ENCODE assay signal across 16 cellular contexts in genomic region chr2:200054681-200055468, GRCh38.
DNase-seq lines count a peak whose midpoint lies in the region; TF ChIP-seq lines count a peak whose summit lies in the region.
"Had no signal": no experiment of that assay in that cellular context is flagged by ENCODE, and none has a peak within 500 bp of the region (broad histone marks: within the 10 kb centered on the region; RNA-seq: fewer than 3 reads in every experiment).

No MANE protein-coding gene starts in this region.

- peaks cover 13% of the 10 kb centered on the region for H3K27me3 Mint-ChIP-seq in nephron progenitor cell (ENCODE audit: low read depth, poor library complexity)

- no peak overlapping the region for H3K27ac Mint-ChIP-seq in nephron progenitor cell
- H3K27ac Mint-ChIP-seq: activated T-helper 2 cell treated with anti-CD3 and anti-CD28 coated beads, Interferon-gamma antibody, Interleukin-2, Interleukin-4, amounts not matched to agents 10 μg/mL and 5 μg/mL and 100 μg/mL, durations not matched to agents 14 hours and 24 hours and 36 hours; CD4-positive, alpha-beta memory T cell; naive B cell had no signal

- peaks cover 25% of the 10 kb centered on the region for H3K36me3 Mint-ChIP-seq in nephron progenitor cell (ENCODE audit: low read depth)
- H3K36me3 Mint-ChIP-seq: CD4-positive, alpha-beta memory T cell; naive B cell had no signal

- TF ChIP-seq CTCF in LNCaP clone FGC (IDR thresholded peaks at IDR 0.05; ENCODE audit: control insufficient read depth, extremely low read depth, insufficient read depth) (peak; percentile 8; the same call in 1 of the 2 replicates), nephron progenitor cell (IDR thresholded peaks at IDR 0.05) (peak; percentile 19)

- CTCF ChIA-PET in HEK293T (lab: Yijun Ruan, JAX), result interaction anchor here (0.6 kb wide), 2 partner anchors 219 to 1993 kb away, joined by 3 to 4 read pairs; no protein-coding TSS in a partner anchor

- H3K4me3 ChIP-seq in LNCaP clone FGC (ENCODE audit: low read depth, low read length), result no peak overlapping the region
- H3K4me3 ChIP-seq: coronary artery, esophagus squamous epithelium had no signal

- DNase-seq in DMS 273 (lab: John Stamatoyannopoulos, UW; ENCODE audit: unreplicated experiment) (peak; percentile 24), DMS 273 treated with DMSO at 0.1 percent for 48 hours (lab: John Stamatoyannopoulos, UW) (no peak), LNCaP clone FGC (ENCODE audit: low read depth) (no peak), ecto neural progenitor cell (ENCODE audit: low spot score) (peak; percentile 51), nephron progenitor cell (peak; percentile 22), HEK293T (ENCODE audit: extremely low spot score) (no peak), ureter (ENCODE audit: low spot score) (no peak)
- DNase-seq in activated effector memory CD4-positive, alpha-beta T cell treated with Interleukin-2 at 50 U/mL for 16 hours, result no peak
- DNase-seq: activated CD8-positive, alpha-beta memory T cell treated with anti-CD3 and anti-CD28 coated beads for 24 hours; amniotic stem cell; CD4-positive, alpha-beta memory T cell; esophagus squamous epithelium; hypothalamus; naive B cell had no signal

- POLR2A ChIA-PET in HEK293T (lab: Yijun Ruan, JAX), result no interaction called here

- H3K4me1 Mint-ChIP-seq in nephron progenitor cell, result no peaks in the 10 kb centered on the region
- H3K4me1 Mint-ChIP-seq: CD4-positive, alpha-beta memory T cell; naive B cell had no signal

- peaks cover 35% of the 10 kb centered on the region for H3K9me3 Mint-ChIP-seq in nephron progenitor cell
- H3K9me3 Mint-ChIP-seq: activated T-helper 2 cell treated with anti-CD3 and anti-CD28 coated beads, Interferon-gamma antibody, Interleukin-2, Interleukin-4, amounts not matched to agents 10 μg/mL and 5 μg/mL and 100 μg/mL, durations not matched to agents 14 hours and 24 hours and 36 hours had no signal

- H3K4me3 Mint-ChIP-seq in nephron progenitor cell, result no peak overlapping the region
- H3K4me3 Mint-ChIP-seq: CD4-positive, alpha-beta memory T cell; naive B cell had no signal

TF ChIP-seq in HEK293T, 16 proteins besides CTCF, POLR2A, EP300 and RAD21:
- no peak for TF ChIP-seq FOXM1 (IDR thresholded peaks at IDR 0.05; ENCODE audit: borderline replicate concordance)
- TF ChIP-seq NFRKB (IDR thresholded peaks at IDR 0.05), result no peak
- no peak for TF ChIP-seq CTBP1 (IDR thresholded peaks at IDR 0.05; ENCODE audit: borderline replicate concordance)
- TF ChIP-seq FOXA1 (IDR thresholded peaks at IDR 0.05), result no peak
- TF ChIP-seq LEF1 (IDR thresholded peaks at IDR 0.05; ENCODE audit: borderline replicate concordance), result no peak
- no peak for TF ChIP-seq HDGF (IDR thresholded peaks at IDR 0.05; ENCODE audit: borderline replicate concordance)
- TF ChIP-seq BHLHE40 (IDR thresholded peaks at IDR 0.05; ENCODE audit: borderline replicate concordance), result no peak
- TF ChIP-seq ZNF384 (IDR thresholded peaks at IDR 0.05), result no peak
- TF ChIP-seq ARNT (IDR thresholded peaks at IDR 0.05), result no peak
- TF ChIP-seq TARDBP (IDR thresholded peaks at IDR 0.05), result no peak
- TF ChIP-seq PKNOX1 (IDR thresholded peaks at IDR 0.05), result no peak
- no peak for TF ChIP-seq L3MBTL2 (conservative IDR thresholded peaks at IDR 0.05)
- TF ChIP-seq ELF4 (IDR thresholded peaks at IDR 0.05), result no peak
- no peak for TF ChIP-seq FOXK2 (IDR thresholded peaks at IDR 0.05)
- no peak for TF ChIP-seq SP1 (IDR thresholded peaks at IDR 0.05)
- TF ChIP-seq SUZ12 (IDR thresholded peaks at IDR 0.05), result no peak
TF ChIP-seq in HEK293T: peak in this region for 0.

Comparison
In these comparisons a context has a peak if more than half of its experiments do, and no peak if none do; other contexts are left out.
1. DNase-seq: peak in DMS 273 (single experiment), ecto neural progenitor cell (single experiment) and nephron progenitor cell (single experiment); none in DMS 273 treated with DMSO at 0.1 percent for 48 hours (single experiment), LNCaP clone FGC (single experiment), HEK293T (single experiment), ureter (single experiment) and activated effector memory CD4-positive, alpha-beta T cell treated with Interleukin-2 at 50 U/mL for 16 hours (single experiment).